Comparison of ENCODE assay signal across 9 cellular contexts in the genomic region with DNA sequence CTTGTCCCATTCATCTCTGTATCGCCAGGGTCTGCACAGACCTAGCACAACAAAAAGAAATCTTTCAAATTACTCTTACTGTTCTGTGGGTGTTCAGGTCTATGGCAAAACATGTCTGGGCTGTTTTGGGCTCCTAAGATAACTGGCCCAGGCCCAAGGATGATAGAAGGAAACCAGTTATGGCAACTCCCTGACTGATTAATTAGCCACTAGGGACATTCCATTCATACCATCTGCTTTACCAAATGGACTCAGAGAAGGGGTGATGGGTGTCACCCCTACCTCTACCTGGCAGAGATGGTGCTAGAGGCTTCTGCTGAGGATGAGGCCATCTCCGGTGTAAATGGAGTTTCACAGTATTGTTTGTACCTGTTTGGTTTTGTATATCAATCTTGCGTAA. TPM values are rescaled to one million over a fixed set of nuclear protein-coding genes. Genes with fewer than 3 reads are reported as not detected.
DNase-seq lines count a peak whose midpoint lies in the region; ATAC-seq and TF ChIP-seq lines count a peak whose summit lies in the region.
"Had no signal": no experiment of that assay in that cellular context is flagged by ENCODE, and none has a peak within 500 bp of the region (broad histone marks: within the 10 kb centered on the region; RNA-seq: fewer than 3 reads in every experiment).

No MANE protein-coding gene starts in this region.

- peaks cover 0 to 2% (median 0%) of the 10 kb centered on the region in 7 donors for H3K9me3 Mint-ChIP-seq in CD4-positive, CD25-positive, alpha-beta regulatory T cell
- H3K9me3 Mint-ChIP-seq in naive thymus-derived CD8-positive, alpha-beta T cell, result no peaks in the 10 kb centered on the region

- H3K36me3 ChIP-seq in CD4-positive, CD25-positive, alpha-beta regulatory T cell (ENCODE audit: control insufficient read depth, insufficient read depth, low read length), result no peaks in the 10 kb centered on the region
- no peaks in the 10 kb centered on the region for H3K36me3 ChIP-seq in A673 (ENCODE audit: insufficient read depth, low read length, poor library complexity, severe bottlenecking)

- H3K4me3 ChIP-seq in CD4-positive, CD25-positive, alpha-beta regulatory T cell (ENCODE audit: low read depth, low read length), result no peak overlapping the region
- H3K4me3 ChIP-seq in A673 (ENCODE audit: low read depth, low read length, poor library complexity, severe bottlenecking), result no peak overlapping the region

- CTCF ChIA-PET in A673 (lab: Charles Lee), result no interaction called here

- peaks cover 27% of the 10 kb centered on the region for H3K4me1 ChIP-seq in CD4-positive, CD25-positive, alpha-beta regulatory T cell (ENCODE audit: control insufficient read depth, insufficient read depth, low read length, poor library complexity, severe bottlenecking)
- peaks cover 15% of the 10 kb centered on the region for H3K4me1 ChIP-seq in A673 (ENCODE audit: insufficient read depth, low read length, poor library complexity, severe bottlenecking)

- H3K27ac ChIP-seq in CD4-positive, CD25-positive, alpha-beta regulatory T cell (ENCODE audit: insufficient read depth, low read length, poor library complexity, severe bottlenecking), result no peak overlapping the region
- H3K27ac ChIP-seq in caudate nucleus (ENCODE audit: low read depth, low read length), result peak overlapping the region; percentile 87
- H3K27ac ChIP-seq in A673 (ENCODE audit: low read depth, low read length, poor library complexity, severe bottlenecking), result no peak overlapping the region

- no peaks in the 10 kb centered on the region for H3K27me3 ChIP-seq in CD4-positive, CD25-positive, alpha-beta regulatory T cell (ENCODE audit: control insufficient read depth, insufficient read depth, low read length)
- H3K27me3 ChIP-seq in A673 (replicated peaks; ENCODE audit: insufficient read depth, low read depth, low read length, poor library complexity), result no peaks in the 10 kb centered on the region

- ATAC-seq in CD4-positive, CD25-positive, alpha-beta regulatory T cell (ENCODE audit: low read depth in 2 of 2), result no peak
- ATAC-seq in naive thymus-derived CD8-positive, alpha-beta T cell, result no peak
- ATAC-seq in GM21723 (IDR thresholded peaks at IDR 0.05; ENCODE audit: unreplicated experiment) (no peak), GM18870 (IDR thresholded peaks at IDR 0.05; ENCODE audit: unreplicated experiment) (no peak)

- TF ChIP-seq CTCF in A673 (conservative IDR thresholded peaks at IDR 0.05; ENCODE audit: low read depth, low read length), result no peak

- H3K9me3 ChIP-seq in CD4-positive, CD25-positive, alpha-beta regulatory T cell (ENCODE audit: control insufficient read depth in 2 of 2, low read length in 2 of 2), result no peaks in the 10 kb centered on the region
- no peaks in the 10 kb centered on the region for H3K9me3 ChIP-seq in A673 (ENCODE audit: low read depth, low read length, poor library complexity, severe bottlenecking)

- POLR2A ChIA-PET in naive thymus-derived CD8-positive, alpha-beta T cell (lab: Charles Lee), result interaction anchor here (0.6 to 1.2 kb wide), 2 partner anchors 69 to 103 kb away, joined by 3 read pairs; a partner anchor contains a TSS
- POLR2A ChIA-PET in A673 (lab: Charles Lee; ENCODE audit: low non-redundant PET), result no interaction called here

- intact Hi-C loops in A673 (cut with micrococcal nuclease; ENCODE audit: unreplicated experiment), result no loop called here

- peak overlapping the region; percentile 70 to 87 (median 86) for H3K4me3 Mint-ChIP-seq in CD4-positive, CD25-positive, alpha-beta regulatory T cell
- peak overlapping the region; percentile 31 to 90 (median 82) for H3K4me3 Mint-ChIP-seq in naive thymus-derived CD8-positive, alpha-beta T cell

- H3K36me3 Mint-ChIP-seq in CD4-positive, CD25-positive, alpha-beta regulatory T cell, result peaks cover 4% of the 10 kb centered on the region
- no peaks in the 10 kb centered on the region for H3K36me3 Mint-ChIP-seq in naive thymus-derived CD8-positive, alpha-beta T cell

- peak in 1 of 3 donors; percentile 26 for DNase-seq in CD4-positive, CD25-positive, alpha-beta regulatory T cell
- DNase-seq in HS-5 (ENCODE audit: low read depth) (peak; percentile 14), caudate nucleus (lab: John Stamatoyannopoulos, UW) (peak in 1 of 61 donors; percentile 21), A673 (ENCODE audit: low spot score) (no peak)
- no peak for DNase-seq in naive thymus-derived CD8-positive, alpha-beta T cell
- DNase-seq in stimulated activated CD4-positive, alpha-beta T cell treated with anti-CD3 and anti-CD28 coated beads, Interleukin-2, amount 100 ng/mL, for 24 hours, result no peak
- DNase-seq: NCI-H2107 had no signal

- H3K4me1 Mint-ChIP-seq in CD4-positive, CD25-positive, alpha-beta regulatory T cell, result peaks cover 4 to 45% (median 31%) of the 10 kb centered on the region in 4 donors
- peaks cover 11 to 48% (median 37%) of the 10 kb centered on the region in 4 donors for H3K4me1 Mint-ChIP-seq in naive thymus-derived CD8-positive, alpha-beta T cell

- peak overlapping the region in 2 of 3 donors; percentile 72 to 83 for H3K27ac Mint-ChIP-seq in CD4-positive, CD25-positive, alpha-beta regulatory T cell
- peak overlapping the region in 9 of 10 donors; percentile 20 to 81 (median 41) for H3K27ac Mint-ChIP-seq in naive thymus-derived CD8-positive, alpha-beta T cell

- BruUV-seq in A673 (replicated peaks; lab: Mats Ljungman, UMichigan), result no TSS peak

- peaks cover 11% of the 10 kb centered on the region for H3K27me3 Mint-ChIP-seq in CD4-positive, CD25-positive, alpha-beta regulatory T cell
- no peaks in the 10 kb centered on the region for H3K27me3 Mint-ChIP-seq in naive thymus-derived CD8-positive, alpha-beta T cell

RNA-seq across cellular contexts. Expression of a gene that starts 1.9 kb away (rescaled TPM):
- total RNA-seq in CD4-positive, CD25-positive, alpha-beta regulatory T cell, result 3.2 TPM
- polyA plus RNA-seq in CD4-positive, CD25-positive, alpha-beta regulatory T cell, result 1 to 10 TPM; 3.0 to 4.0 (median 3.6) TPM
- 1 to 10 TPM; 3.9 to 4.8 TPM for total RNA-seq in naive thymus-derived CD8-positive, alpha-beta T cell
- polyA plus RNA-seq in naive thymus-derived CD8-positive, alpha-beta T cell, result 1 to 10 TPM; 2.1 to 3.5 (median 3.0) TPM
- total RNA-seq in A673 (2021), result 2.8 and 3.4 TPM in 2 replicates
